19 cellular contexts compared by ENCODE assay signal in genomic region chr14:65745396-65746190, GRCh38.
DNase-seq lines count a peak whose midpoint lies in the region; ATAC-seq, FAIRE-seq and TF ChIP-seq lines count a peak whose summit lies in the region.
"Had no signal": no experiment of that assay in that cellular context is flagged by ENCODE, and none has a peak within 500 bp of the region (broad histone marks: within the 10 kb centered on the region; RNA-seq: fewer than 3 reads in every experiment).

No MANE protein-coding gene starts in this region.

- H3K27ac Mint-ChIP-seq in WTC11 = peak overlapping the region; percentile 57
- H3K27ac Mint-ChIP-seq: B cell; CD4-positive, alpha-beta T cell had no signal

- peaks cover 3% of the 10 kb centered on the region; the same call in 1 of the 2 replicates for H3K27me3 Mint-ChIP-seq in WTC11 (ENCODE audit: low read depth)
- H3K27me3 Mint-ChIP-seq: B cell; CD4-positive, alpha-beta T cell had no signal

- POLR2A ChIA-PET in HepG2 (lab: Yijun Ruan, JAX) = no interaction called here
- POLR2A ChIA-PET in WTC11 (lab: Charles Lee) = no interaction called here

- no peak for TF ChIP-seq CTCF in HepG2 (CRISPR knock-in tag; IDR thresholded peaks at IDR 0.05)
- no peak for TF ChIP-seq CTCF in right lobe of liver (IDR thresholded peaks at IDR 0.05)
- TF ChIP-seq CTCF in WTC11 (IDR thresholded peaks at IDR 0.05) = no peak
- TF ChIP-seq CTCF in retinal pigment epithelial cell (conservative IDR thresholded peaks at IDR 0.05; ENCODE audit: low read depth, low read length) = no peak

- ATAC-seq in HepG2 = no peak
- no peak for ATAC-seq in right lobe of liver
- ATAC-seq in WTC11 = no peak
- ATAC-seq in left colon = no peak
- no peak for ATAC-seq in HG03095 (IDR thresholded peaks at IDR 0.05; ENCODE audit: unreplicated experiment)
- ATAC-seq: A549 had no signal

- peaks cover 21% of the 10 kb centered on the region for H3K4me1 Mint-ChIP-seq in WTC11
- H3K4me1 Mint-ChIP-seq: B cell had no signal

- in situ Hi-C loops in HepG2 (cut with HindIII; ENCODE audit: extremely low pct_ligation_motif_present, low pct_unique_long_range_greater_than_20kb) = no loop called here

- CTCF ChIA-PET in HepG2 (lab: Yijun Ruan, JAX; ENCODE audit: low intra/inter-chr PET ratio, low total read pairs) (no interaction called here), WTC11 (lab: Charles Lee) (interaction anchor here (1.1 kb wide), 1 partner anchor 79 kb away, joined by 4 read pairs; no protein-coding TSS in a partner anchor)

- peaks cover 0 to 8% of the 10 kb centered on the region in 2 experiments; a peak in 2 of 5 replicates for H3K36me3 ChIP-seq in HepG2 (replicated peaks in 1 of 2; ENCODE audit: control insufficient read depth in 1 of 2, insufficient read depth in 2 of 2, low read length in 2 of 2)
- no peaks in the 10 kb centered on the region for H3K36me3 ChIP-seq in right lobe of liver

- BruUV-seq in HepG2 (replicated peaks; lab: Mats Ljungman, UMichigan) = no TSS peak

- H3K9ac ChIP-seq in HepG2 (ENCODE audit: insufficient read depth, low read depth, low read length) = no peak overlapping the region

- peaks cover 8% of the 10 kb centered on the region for H3K4me1 ChIP-seq in HepG2 (ENCODE audit: insufficient read depth, low read length)
- no peaks in the 10 kb centered on the region for H3K4me1 ChIP-seq in right lobe of liver
- H3K4me1 ChIP-seq: A549 had no signal

- H3K4me3 ChIP-seq in HepG2 (replicated peaks in 1 of 3; ENCODE audit: insufficient read depth in 1 of 3, low read depth in 2 of 3, low read length in 3 of 3) = no peak overlapping the region
- H3K4me3 ChIP-seq in right lobe of liver = no peak overlapping the region
- no peak overlapping the region for H3K4me3 ChIP-seq in retinal pigment epithelial cell (ENCODE audit: low read length)
- H3K4me3 ChIP-seq: A549 had no signal

- TF ChIP-seq EP300 in HepG2 (IDR thresholded peaks at IDR 0.05; ENCODE audit: low read depth in 2 of 2, low read length in 2 of 2) = no peak
- no peak for TF ChIP-seq EP300 in HepG2 (CRISPR knock-in tag; IDR thresholded peaks at IDR 0.05; ENCODE audit: borderline replicate concordance)

- no peak overlapping the region for H3K4me2 ChIP-seq in HepG2 (ENCODE audit: low read depth, low read length)
- H3K4me2 ChIP-seq: A549 had no signal

- TF ChIP-seq POLR2A in HepG2 (IDR thresholded peaks at IDR 0.05; ENCODE audit: insufficient read depth in 1 of 2, low read depth in 2 of 2, low read length in 2 of 2) (no peak), right lobe of liver (IDR thresholded peaks at IDR 0.05) (no peak)

- intact Hi-C loops in HepG2 (cut with micrococcal nuclease; ENCODE audit: unreplicated experiment) = no loop called here
- intact Hi-C loops in right lobe of liver (cut with DNase I) = no loop called here
- intact Hi-C loops in left colon (cut with DNase I, micrococcal nuclease) = no loop called here

- 76% methylated on average over 8 of the region's 8 CpGs for WGBS in HepG2 (ENCODE audit: low lambda C conversion rate)
- WGBS in right lobe of liver (ENCODE audit: insufficient coverage, low coverage, low lambda C conversion rate, missing lambda C conversion rate) = 77% methylated on average over 7 of the region's 8 CpGs

- DNase-seq in HepG2 (ENCODE audit: low spot score) (peak; percentile 5), right lobe of liver (no peak), NCI-H82 (lab: John Stamatoyannopoulos, UW) (peak; percentile 30), WTC11 (ENCODE audit: low spot score) (no peak), retinal pigment epithelial cell (ENCODE audit: low read depth) (peak; percentile 43), NCI-H1694 treated with DMSO at 0.1 percent for 48 hours (lab: John Stamatoyannopoulos, UW) (no peak), left colon (no peak)
- DNase-seq: Calu3; CD4-positive, alpha-beta T cell; DMS79; Karpas-422; NCI-H146; NCI-H69; SIG-M5; SW 1271 had no signal

- no peaks in the 10 kb centered on the region for H3K9me3 ChIP-seq in HepG2 (ENCODE audit: low read length)
- H3K9me3 ChIP-seq in right lobe of liver = no peaks in the 10 kb centered on the region
- H3K9me3 ChIP-seq: A549 had no signal

- no peak for FAIRE-seq in HepG2 (lab: Jason Lieb, UNC)
- FAIRE-seq: A549, G401.6 had no signal

- H3K27ac ChIP-seq in HepG2 (ENCODE audit: extremely low read length, insufficient read depth, low read length) (no peak overlapping the region), right lobe of liver (no peak overlapping the region)
- H3K27ac ChIP-seq: A549 had no signal

- H3K4me3 Mint-ChIP-seq in WTC11 = no peak overlapping the region
- H3K4me3 Mint-ChIP-seq: B cell; CD4-positive, alpha-beta T cell had no signal

- H3K79me2 ChIP-seq in HepG2 (ENCODE audit: insufficient read depth, low read length) = no peaks in the 10 kb centered on the region

- peaks cover 2% of the 10 kb centered on the region; the same call in 1 of the 2 replicates for H3K36me3 Mint-ChIP-seq in WTC11

- H2AFZ ChIP-seq in HepG2 (ENCODE audit: low read length) = no peak overlapping the region

- peaks cover 9% of the 10 kb centered on the region for H3K9me3 Mint-ChIP-seq in WTC11
- H3K9me3 Mint-ChIP-seq: CD4-positive, alpha-beta T cell had no signal

- no peaks in the 10 kb centered on the region for H4K20me1 ChIP-seq in HepG2 (ENCODE audit: insufficient read depth, low read length)

- no peaks in the 10 kb centered on the region for H3K27me3 ChIP-seq in HepG2 (ENCODE audit: control insufficient read depth in 1 of 2, insufficient read depth in 2 of 2, low read length in 2 of 2)
- no peaks in the 10 kb centered on the region for H3K27me3 ChIP-seq in right lobe of liver

- no peak for TF ChIP-seq RAD21 in HepG2 (CRISPR knock-in tag; IDR thresholded peaks at IDR 0.05)

TF ChIP-seq in HepG2, 621 proteins besides CTCF, POLR2A, EP300 and RAD21:
- TF ChIP-seq ZNF282 (IDR thresholded peaks at IDR 0.05; ENCODE audit: partially characterized antibody) (no peak), HNF4A (CRISPR knock-in tag; IDR thresholded peaks at IDR 0.05) (peak; percentile 39), FOSL2 (CRISPR knock-in tag; IDR thresholded peaks at IDR 0.05) (no peak)

TF ChIP-seq in WTC11, 78 proteins besides CTCF, POLR2A, EP300 and RAD21 (continues in another document):
- TF ChIP-seq MLX (CRISPR knock-in tag; IDR thresholded peaks at IDR 0.05) = no peak
- no peak for TF ChIP-seq RELA (CRISPR knock-in tag; IDR thresholded peaks at IDR 0.05; ENCODE audit: borderline replicate concordance)
- no peak for TF ChIP-seq ATF2 (CRISPR knock-in tag; IDR thresholded peaks at IDR 0.05; ENCODE audit: borderline replicate concordance, low read depth)
- no peak for TF ChIP-seq HMGXB4 (CRISPR knock-in tag; IDR thresholded peaks at IDR 0.05)
- TF ChIP-seq, protein P1, sequence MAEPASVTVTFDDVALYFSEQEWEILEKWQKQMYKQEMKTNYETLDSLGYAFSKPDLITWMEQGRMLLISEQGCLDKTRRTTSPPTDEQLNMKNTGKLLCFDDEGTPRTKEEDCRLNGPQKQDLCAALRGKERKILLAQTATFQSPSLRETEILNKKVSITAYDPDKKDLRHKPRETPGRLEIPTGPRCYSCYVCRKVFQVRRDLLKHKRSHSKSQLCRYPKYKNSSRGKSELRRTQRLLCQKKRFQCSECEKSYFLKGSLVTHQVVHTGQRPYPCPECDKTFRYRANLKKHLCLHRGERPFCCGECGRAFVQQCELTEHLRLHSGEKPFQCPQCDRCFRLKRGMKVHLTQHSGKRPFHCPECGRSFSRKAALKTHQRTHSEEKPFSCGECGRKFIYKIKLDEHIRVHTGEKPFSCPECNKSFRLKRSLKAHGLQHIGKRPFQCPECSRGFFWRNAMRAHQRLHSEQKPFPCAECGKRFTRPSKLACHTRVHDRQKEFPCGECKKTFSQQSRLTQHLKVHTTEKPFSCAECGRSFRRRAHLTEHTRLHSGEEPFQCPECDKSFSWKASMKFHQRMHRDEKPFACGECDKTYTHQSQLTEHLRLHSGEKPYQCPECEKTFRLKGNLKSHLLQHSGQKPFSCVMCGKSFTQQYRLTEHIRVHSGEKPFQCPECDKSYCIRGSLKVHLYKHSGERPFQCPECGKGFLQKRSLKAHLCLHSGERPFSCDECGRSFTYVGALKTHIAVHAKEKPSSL (CRISPR knock-in tag; conservative IDR thresholded peaks at IDR 0.05) = no peak

Comparison
In these comparisons a context has a peak if more than half of its experiments do, and no peak if none do; other contexts are left out.
1. DNase-seq: peak in HepG2 (single experiment), NCI-H82 (single experiment) and retinal pigment epithelial cell (single experiment); none in right lobe of liver (0 of 3), WTC11 (single experiment), NCI-H1694 treated with DMSO at 0.1 percent for 48 hours (single experiment) and left colon (0 of 2).